Comparison of ENCODE assay signal across 10 cellular contexts in the genomic region with DNA sequence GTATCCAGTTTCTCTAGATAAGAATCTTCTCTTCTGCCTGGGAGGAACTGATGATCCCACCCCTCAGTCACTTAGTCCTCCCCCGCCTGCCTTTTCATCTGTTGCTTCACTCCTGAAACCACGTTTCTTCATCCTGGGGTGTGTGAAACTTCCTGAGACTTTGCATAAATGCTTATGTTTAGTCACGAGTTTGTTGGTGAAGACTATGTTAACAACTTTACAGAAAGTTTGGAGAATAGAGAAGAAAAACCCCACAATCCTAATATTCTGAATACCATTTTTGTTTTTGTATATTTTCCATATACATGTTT. TPM values are rescaled to one million over a fixed set of nuclear protein-coding genes. Genes with fewer than 3 reads are reported as not detected.
DNase-seq lines count a peak whose midpoint lies in the region; ATAC-seq and TF ChIP-seq lines count a peak whose summit lies in the region.
"Had no signal": no experiment of that assay in that cellular context is flagged by ENCODE, and none has a peak within 500 bp of the region (broad histone marks: within the 10 kb centered on the region; RNA-seq: fewer than 3 reads in every experiment).

No MANE protein-coding gene starts in this region.

- DNase-seq in GM03348 (ENCODE audit: low spot score) (peak; percentile 70), Kasumi-1 (lab: John Stamatoyannopoulos, UW) (peak; percentile 87 to 88), astrocyte of the spinal cord (ENCODE audit: low read depth, low spot score) (peak; percentile 37), DMS114 treated with DMSO at 0.1 percent for 48 hours (lab: John Stamatoyannopoulos, UW; ENCODE audit: unreplicated experiment) (no peak), amygdala (lab: John Stamatoyannopoulos, UW) (no peak)
- DNase-seq in naive thymus-derived CD8-positive, alpha-beta T cell, result no peak
- no peak for DNase-seq in CD4-positive, alpha-beta memory T cell
- DNase-seq: heart left ventricle, small intestine had no signal

- H3K4me1 ChIP-seq in CD4-positive, alpha-beta memory T cell (ENCODE audit: insufficient read depth, low read length), result peaks cover 19% of the 10 kb centered on the region

- in situ Hi-C loops in astrocyte of the spinal cord (cut with HindIII; ENCODE audit: low sequenced_read_pairs), result no loop called here

- ATAC-seq in naive thymus-derived CD8-positive, alpha-beta T cell, result no peak
- ATAC-seq in HG03378 (IDR thresholded peaks at IDR 0.05; ENCODE audit: unreplicated experiment), result no peak

- no peak for TF ChIP-seq CTCF in astrocyte of the spinal cord (IDR thresholded peaks at IDR 0.05; ENCODE audit: low read depth, low read length)

- H3K4me3 ChIP-seq in astrocyte of the spinal cord (ENCODE audit: low read depth, low read length), result no peak overlapping the region
- H3K4me3 ChIP-seq in CD4-positive, alpha-beta memory T cell (ENCODE audit: low read length in 2 of 2), result no peak overlapping the region
- H3K4me3 ChIP-seq: heart left ventricle had no signal

- peaks cover 0 to 62% (median 2%) of the 10 kb centered on the region in 3 donors for H3K36me3 Mint-ChIP-seq in naive thymus-derived CD8-positive, alpha-beta T cell
- H3K36me3 Mint-ChIP-seq in CD4-positive, alpha-beta memory T cell, result peaks cover 22 to 23% of the 10 kb centered on the region in 2 donors

- POLR2A ChIA-PET in naive thymus-derived CD8-positive, alpha-beta T cell (lab: Charles Lee), result interaction anchor here (1.1 kb wide), 1 partner anchor 84 kb away, joined by 3 read pairs; no protein-coding TSS in a partner anchor
- POLR2A ChIA-PET in CD4-positive, alpha-beta memory T cell (lab: Charles Lee; ENCODE audit: partially characterized antibody), result no interaction called here

- H3K4me1 Mint-ChIP-seq in naive thymus-derived CD8-positive, alpha-beta T cell, result peaks cover 20 to 59% (median 45%) of the 10 kb centered on the region in 4 donors
- peaks cover 39 to 56% (median 47%) of the 10 kb centered on the region in 4 donors for H3K4me1 Mint-ChIP-seq in CD4-positive, alpha-beta memory T cell

- no peak overlapping the region for H3K27ac ChIP-seq in CD4-positive, alpha-beta memory T cell (ENCODE audit: low read depth, low read length)

- peak overlapping the region in 8 of 10 donors; percentile 7 to 56 (median 32) for H3K27ac Mint-ChIP-seq in naive thymus-derived CD8-positive, alpha-beta T cell
- peak overlapping the region in 3 of 7 donors; percentile 42 to 61 (median 55) for H3K27ac Mint-ChIP-seq in CD4-positive, alpha-beta memory T cell

- no peaks in the 10 kb centered on the region for H3K27me3 Mint-ChIP-seq in naive thymus-derived CD8-positive, alpha-beta T cell
- no peaks in the 10 kb centered on the region for H3K27me3 Mint-ChIP-seq in CD4-positive, alpha-beta memory T cell

- H3K4me3 Mint-ChIP-seq in naive thymus-derived CD8-positive, alpha-beta T cell, result no peak overlapping the region
- no peak overlapping the region for H3K4me3 Mint-ChIP-seq in CD4-positive, alpha-beta memory T cell

- H3K9me3 ChIP-seq in CD4-positive, alpha-beta memory T cell (ENCODE audit: control insufficient read depth in 1 of 2, low read length in 2 of 2), result no peaks in the 10 kb centered on the region
- H3K9me3 ChIP-seq: heart left ventricle had no signal

- CTCF ChIA-PET in CD4-positive, alpha-beta memory T cell (lab: Charles Lee; ENCODE audit: partially characterized antibody), result no interaction called here

- no peaks in the 10 kb centered on the region for H3K9me3 Mint-ChIP-seq in naive thymus-derived CD8-positive, alpha-beta T cell
- H3K9me3 Mint-ChIP-seq in CD4-positive, alpha-beta memory T cell, result no peaks in the 10 kb centered on the region

- H3K27me3 ChIP-seq in CD4-positive, alpha-beta memory T cell (ENCODE audit: insufficient read depth, low read length), result no peaks in the 10 kb centered on the region
- H3K27me3 ChIP-seq: heart left ventricle had no signal

- intact Hi-C loops in CD4-positive, alpha-beta memory T cell (cut with micrococcal nuclease), result no loop called here

- H3K36me3 ChIP-seq in CD4-positive, alpha-beta memory T cell (ENCODE audit: insufficient read depth, low read length), result peaks cover 7% of the 10 kb centered on the region

RNA-seq across cellular contexts. Expression of gene MARK3, which starts 33.2 kb away (rescaled TPM):
- 100 to 1,000 TPM; 123 to 128 TPM for total RNA-seq in naive thymus-derived CD8-positive, alpha-beta T cell
- polyA plus RNA-seq in naive thymus-derived CD8-positive, alpha-beta T cell, result 10 to 100 TPM; 26.8 to 36.5 (median 30.7) TPM
- total RNA-seq in CD4-positive, alpha-beta memory T cell, result 100 to 1,000 TPM; 108 to 113 TPM
- 10 to 100 TPM; 18.4 to 44.7 TPM for polyA plus RNA-seq in CD4-positive, alpha-beta memory T cell

Comparison
In these comparisons a context has a peak if more than half of its experiments do, and no peak if none do; other contexts are left out.
1. DNase-seq: peak in GM03348 (single experiment), Kasumi-1 (2 of 2) and astrocyte of the spinal cord (single experiment); none in naive thymus-derived CD8-positive, alpha-beta T cell (0 of 10), DMS114 treated with DMSO at 0.1 percent for 48 hours (single experiment), CD4-positive, alpha-beta memory T cell (0 of 5) and amygdala (0 of 56).